ENCODE assay signal across 13 cellular contexts in the genomic region with DNA sequence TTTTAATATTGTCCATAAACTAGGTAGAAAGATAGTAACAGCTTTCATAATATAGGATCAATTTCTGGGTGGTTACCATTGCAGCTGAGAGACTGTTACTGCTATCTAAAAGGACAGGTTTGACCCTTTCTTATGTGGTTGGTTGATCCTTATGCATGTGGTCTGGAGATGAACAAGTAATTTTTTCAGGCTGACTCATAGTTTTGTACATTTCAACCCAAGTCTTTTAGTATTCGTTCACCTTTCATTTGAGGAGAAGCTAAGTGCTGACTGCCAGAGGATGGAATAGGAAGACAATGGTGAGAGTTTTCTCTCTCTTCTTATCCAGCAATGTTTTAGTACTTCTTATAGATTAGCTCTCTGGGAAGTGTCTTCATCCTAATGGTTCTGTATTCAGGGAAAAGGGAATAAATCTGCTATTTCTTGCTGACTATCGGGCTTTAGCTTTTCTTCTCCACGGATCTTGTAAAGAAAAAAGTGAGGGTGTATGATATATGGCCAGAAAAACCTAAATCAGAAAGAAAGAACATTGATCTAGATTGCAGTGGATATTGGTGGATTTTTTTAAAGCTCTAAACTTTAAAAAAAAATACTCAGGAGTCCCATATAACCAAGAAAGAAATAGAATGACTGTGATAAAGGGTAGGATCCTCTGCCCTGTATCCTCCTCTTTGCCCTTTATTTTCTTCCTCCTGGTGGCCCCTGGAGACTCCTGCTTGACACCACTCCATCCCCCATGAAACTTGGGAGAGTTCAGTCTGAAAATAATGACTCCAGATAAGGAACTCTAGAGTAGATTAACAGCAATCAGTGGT.
DNase-seq lines count a peak whose midpoint lies in the region; ATAC-seq, FAIRE-seq and TF ChIP-seq lines count a peak whose summit lies in the region.
"Had no signal": no experiment of that assay in that cellular context is flagged by ENCODE, and none has a peak within 500 bp of the region (broad histone marks: within the 10 kb centered on the region; RNA-seq: fewer than 3 reads in every experiment).

No MANE protein-coding gene starts in this region.

- no peak overlapping the region for H2BK12ac ChIP-seq in H9 (ENCODE audit: insufficient read length, low read depth, low read length)

- no peak overlapping the region for H3T11ph ChIP-seq in H9 (ENCODE audit: low read length)

- no peaks in the 10 kb centered on the region for H3K79me1 ChIP-seq in H9 (ENCODE audit: insufficient read depth, low read depth, low read length, poor library complexity, severe bottlenecking)

- H2BK5ac ChIP-seq in H9 (ENCODE audit: insufficient read length, low read length) = no peak overlapping the region

- no peak overlapping the region for H2BK120ac ChIP-seq in H9 (ENCODE audit: low read depth, low read length, poor library complexity, severe bottlenecking)

- no peak overlapping the region for H3K14ac ChIP-seq in H9 (ENCODE audit: insufficient read depth, low read length)

- no peak overlapping the region for H2AK5ac ChIP-seq in H9 (ENCODE audit: insufficient read length, low read length)

- H4K8ac ChIP-seq in H9 (replicated peaks; ENCODE audit: insufficient read length, low read depth, low read length) = no peak overlapping the region

- H3K4me1 ChIP-seq in H9 (ENCODE audit: insufficient read depth, low read length) = no peaks in the 10 kb centered on the region

- H3K23ac ChIP-seq in H9 (ENCODE audit: insufficient read length, low read depth, low read length) = no peak overlapping the region

- H3K9me3 Mint-ChIP-seq in H9 = no peaks in the 10 kb centered on the region
- H3K9me3 Mint-ChIP-seq in endothelial cell (ENCODE audit: unreplicated experiment) = no peaks in the 10 kb centered on the region
- H3K9me3 Mint-ChIP-seq: dendritic cell treated with granulocyte-macrophage colony-stimulating factor and Interleukin-4, amounts not matched to agents 40 ng/mL and 50 ng/mL, for 4 days had no signal

- no peak overlapping the region for H3K9ac ChIP-seq in H9 (ENCODE audit: extremely low read depth, insufficient read length, low read length)

- no peak overlapping the region for H2AFZ ChIP-seq in H9 (ENCODE audit: low read length)

- H3K36me3 Mint-ChIP-seq in H9 (ENCODE audit: insufficient read depth in 1 of 3, low read depth in 3 of 3) (no peaks in the 10 kb centered on the region), endothelial cell (ENCODE audit: low read depth, unreplicated experiment) (no peaks in the 10 kb centered on the region)
- H3K36me3 Mint-ChIP-seq: CD14-positive monocyte had no signal

- H3K27ac ChIP-seq in H9 (ENCODE audit: insufficient read length, low read depth, low read length) = no peak overlapping the region

- H3K23me2 ChIP-seq in H9 (ENCODE audit: insufficient read length, low read depth, low read length, poor library complexity, severe bottlenecking) = no peaks in the 10 kb centered on the region

- H3K4me1 Mint-ChIP-seq in H9 = peaks cover 3 to 6% of the 10 kb centered on the region in 2 experiments; a peak in 3 of 4 replicates
- H3K4me1 Mint-ChIP-seq in endothelial cell (ENCODE audit: unreplicated experiment) = no peaks in the 10 kb centered on the region

- H3K27ac Mint-ChIP-seq in H9 (no peak overlapping the region), endothelial cell (ENCODE audit: unreplicated experiment) (no peak overlapping the region)
- H3K27ac Mint-ChIP-seq: dendritic cell treated with granulocyte-macrophage colony-stimulating factor and Interleukin-4, amounts not matched to agents 40 ng/mL and 50 ng/mL, for 4 days had no signal

- no peaks in the 10 kb centered on the region for H3K27me3 ChIP-seq in H9 (ENCODE audit: insufficient read depth, low read length)
- H3K27me3 ChIP-seq: MG63 had no signal

- H3K4me3 Mint-ChIP-seq in H9 (no peak overlapping the region), endothelial cell (ENCODE audit: unreplicated experiment) (no peak overlapping the region)
- H3K4me3 Mint-ChIP-seq: CD14-positive monocyte; dendritic cell treated with granulocyte-macrophage colony-stimulating factor and Interleukin-4, amounts not matched to agents 40 ng/mL and 50 ng/mL, for 4 days had no signal

- no peak for ATAC-seq in HG02970 (IDR thresholded peaks at IDR 0.05; ENCODE audit: low FRiP score, unreplicated experiment)

- no CpG with 5 or more reads among the region's 3 CpGs for WGBS in H9 (ENCODE audit: extremely low coverage, insufficient read length, low lambda C conversion rate)

- FAIRE-seq in HTR-8/SVneo (lab: Jason Lieb, UNC) = no peak

- H3K9me3 ChIP-seq in H9 (ENCODE audit: control insufficient read depth, low read depth, low read length) = no peaks in the 10 kb centered on the region
- H3K9me3 ChIP-seq: MG63 had no signal

- no peak overlapping the region for H4K91ac ChIP-seq in H9 (ENCODE audit: insufficient read length, low read depth, low read length)

- H2BK20ac ChIP-seq in H9 (ENCODE audit: low read depth, low read length, poor library complexity, severe bottlenecking) = no peak overlapping the region

- H3K18ac ChIP-seq in H9 (ENCODE audit: insufficient read length, low read depth, low read length) = no peak overlapping the region

- H4K20me1 ChIP-seq in H9 (ENCODE audit: control insufficient read depth, insufficient read depth, insufficient read length) = no peaks in the 10 kb centered on the region

- H3K79me2 ChIP-seq in H9 (ENCODE audit: insufficient read depth, low read length) = no peaks in the 10 kb centered on the region

- no peak for TF ChIP-seq CTCF in H9 (conservative IDR thresholded peaks at IDR 0.05)
- no peak for TF ChIP-seq CTCF in endothelial cell (IDR thresholded peaks at IDR 0.05; ENCODE audit: unreplicated experiment)

- DNase-seq in COLO829 (ENCODE audit: low spot score) (peak; percentile 55), HTR-8/SVneo (ENCODE audit: insufficient read length, low spot score) (peak; percentile 10), astrocyte of the hippocampus (ENCODE audit: low read depth, low spot score) (peak; percentile 52), kidney tubule cell (ENCODE audit: low spot score) (peak; percentile 86), H9 (no peak), endothelial cell (ENCODE audit: low spot score) (no peak)
- DNase-seq in stimulated activated CD4-positive, alpha-beta T cell treated with anti-CD3 and anti-CD28 coated beads, Interleukin-1b, Interleukin-23, amount 100 ng/mL, for 48 hours = no peak
- DNase-seq: MG63, NCI-H82, posterior cingulate gyrus had no signal

- no peak overlapping the region for H2BK15ac ChIP-seq in H9 (ENCODE audit: low read depth, low read length)

- H3K4ac ChIP-seq in H9 (ENCODE audit: low read depth, low read length) = no peak overlapping the region

- H3K27me3 Mint-ChIP-seq in H9 (ENCODE audit: low read depth) (no peaks in the 10 kb centered on the region), endothelial cell (ENCODE audit: unreplicated experiment) (no peaks in the 10 kb centered on the region)
- H3K27me3 Mint-ChIP-seq: dendritic cell treated with granulocyte-macrophage colony-stimulating factor and Interleukin-4, amounts not matched to agents 40 ng/mL and 50 ng/mL, for 4 days had no signal

- no peak overlapping the region for H3K4me2 ChIP-seq in H9 (ENCODE audit: insufficient read depth, insufficient read length, low read length)

- H3K56ac ChIP-seq in H9 (ENCODE audit: insufficient read length, low read depth, low read length) = no peak overlapping the region

- H4K5ac ChIP-seq in H9 (ENCODE audit: insufficient read length, low read depth, low read length) = no peak overlapping the region

Comparison
In these comparisons a context has a peak if more than half of its experiments do, and no peak if none do; other contexts are left out.
1. DNase-seq: peak in COLO829 (single experiment), HTR-8/SVneo (single experiment), astrocyte of the hippocampus (single experiment) and kidney tubule cell (single experiment); none in stimulated activated CD4-positive, alpha-beta T cell treated with anti-CD3 and anti-CD28 coated beads, Interleukin-1b, Interleukin-23, amount 100 ng/mL, for 48 hours (single experiment), H9 (single experiment) and endothelial cell (single experiment).